Comparison of ENCODE assay signal across 13 cellular contexts in the genomic region with DNA sequence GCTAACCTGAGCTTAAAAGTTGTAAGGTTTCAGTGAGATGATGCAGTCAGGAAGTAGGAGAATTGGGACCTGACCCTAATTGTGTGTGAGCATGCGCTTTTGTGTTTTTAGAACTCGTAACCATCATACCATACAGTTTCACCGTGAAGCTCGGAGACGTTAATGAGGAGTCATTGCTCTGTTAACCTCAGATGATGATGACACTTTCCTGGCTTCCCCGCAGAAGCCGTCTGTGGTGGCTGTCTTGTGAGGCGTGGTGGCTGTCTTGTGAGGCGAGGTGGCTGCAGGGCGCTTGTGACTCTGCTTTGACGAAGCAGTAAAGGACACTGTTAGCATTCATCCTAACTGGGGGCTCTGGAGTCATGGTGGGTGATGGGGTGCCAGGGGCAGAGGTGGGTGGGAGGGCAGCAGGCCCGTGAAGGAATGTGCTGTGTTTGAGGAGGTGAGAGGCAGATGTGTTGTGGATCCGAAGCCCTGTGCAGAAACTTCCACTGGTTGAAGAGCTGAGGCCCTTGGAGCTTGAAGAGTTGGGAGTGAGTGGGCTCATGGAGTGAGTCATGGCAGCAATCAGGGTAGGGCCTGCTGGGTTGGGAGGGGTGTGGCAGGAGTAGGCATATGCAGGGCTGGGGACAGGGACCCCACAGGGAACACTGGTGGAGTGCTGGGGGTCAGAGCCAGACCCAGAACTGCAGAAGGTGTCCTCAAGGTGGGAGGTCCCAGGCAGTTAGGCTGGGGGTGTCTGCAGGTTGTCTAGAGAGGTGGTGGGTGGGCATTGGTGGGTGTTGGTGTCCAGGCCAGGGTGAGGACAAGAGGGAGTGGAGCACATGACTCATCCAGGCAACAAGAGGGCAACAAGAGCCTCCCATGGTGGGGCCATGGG. TPM values are rescaled to one million over a fixed set of nuclear protein-coding genes. Genes with fewer than 3 reads are reported as not detected.
DNase-seq lines count a peak whose midpoint lies in the region; ATAC-seq, FAIRE-seq and TF ChIP-seq lines count a peak whose summit lies in the region.
"Had no signal": no experiment of that assay in that cellular context is flagged by ENCODE, and none has a peak within 500 bp of the region (broad histone marks: within the 10 kb centered on the region; RNA-seq: fewer than 3 reads in every experiment).

No MANE protein-coding gene starts in this region.

- H3K79me2 ChIP-seq in H9 (ENCODE audit: insufficient read depth, low read length) = no peaks in the 10 kb centered on the region

- H3K27me3 Mint-ChIP-seq in H9 (ENCODE audit: low read depth) = no peaks in the 10 kb centered on the region
- no peaks in the 10 kb centered on the region for H3K27me3 Mint-ChIP-seq in T-helper 17 cell
- peaks cover 0 to 15% (median 0%) of the 10 kb centered on the region in 3 donors for H3K27me3 Mint-ChIP-seq in immature natural killer cell (ENCODE audit: low read depth in 3 of 3)
- no peaks in the 10 kb centered on the region for H3K27me3 Mint-ChIP-seq in naive thymus-derived CD8-positive, alpha-beta T cell
- H3K27me3 Mint-ChIP-seq: activated naive CD8-positive, alpha-beta T cell treated with anti-CD3 and anti-CD28 coated beads, Interleukin-2, amount 10 ng/mL, durations not matched to agents 7 days and 5 days had no signal

- H2BK120ac ChIP-seq in H9 (ENCODE audit: low read depth, low read length, poor library complexity, severe bottlenecking) = no peak overlapping the region

- H3K9me3 Mint-ChIP-seq in H9 = no peaks in the 10 kb centered on the region
- H3K9me3 Mint-ChIP-seq in immature natural killer cell = no peaks in the 10 kb centered on the region
- H3K9me3 Mint-ChIP-seq in naive thymus-derived CD8-positive, alpha-beta T cell = no peaks in the 10 kb centered on the region
- H3K9me3 Mint-ChIP-seq: activated naive CD8-positive, alpha-beta T cell treated with anti-CD3 and anti-CD28 coated beads, Interleukin-2, amount 10 ng/mL, durations not matched to agents 7 days and 5 days had no signal

- DNase-seq in A549 (ENCODE audit: low read depth in 1 of 2, low spot score in 1 of 2) (no peak), H9 (no peak), T-helper 17 cell (no peak), immature natural killer cell (peak; percentile 59 to 76 (median 65)), NCI-H82 (lab: John Stamatoyannopoulos, UW) (no peak), glomerular visceral epithelial cell (ENCODE audit: extremely low spot score) (no peak)
- DNase-seq in naive thymus-derived CD8-positive, alpha-beta T cell = no peak
- DNase-seq: activated naive CD8-positive, alpha-beta T cell treated with anti-CD3 and anti-CD28 coated beads, Interleukin-2, amount 10 ng/mL, durations not matched to agents 7 days and 5 days; dermis blood vessel endothelial cell; gastrocnemius medialis; NCI-H524; SK-N-SH had no signal

- H3K4me3 Mint-ChIP-seq in H9 (no peak overlapping the region), T-helper 17 cell (no peak overlapping the region), immature natural killer cell (peak overlapping the region in 3 of 5 donors; percentile 13 to 77 (median 56))
- no peak overlapping the region for H3K4me3 Mint-ChIP-seq in naive thymus-derived CD8-positive, alpha-beta T cell
- H3K4me3 Mint-ChIP-seq: activated naive CD8-positive, alpha-beta T cell treated with anti-CD3 and anti-CD28 coated beads, Interleukin-2, amount 10 ng/mL, durations not matched to agents 7 days and 5 days had no signal

- H3K36me3 Mint-ChIP-seq in H9 (ENCODE audit: insufficient read depth in 1 of 3, low read depth in 3 of 3) = peaks cover 21 to 52% (median 46%) of the 10 kb centered on the region in 3 experiments
- H3K36me3 Mint-ChIP-seq in T-helper 17 cell (ENCODE audit: low read depth) = peaks cover 5% of the 10 kb centered on the region
- peaks cover 3 to 6% (median 5%) of the 10 kb centered on the region in 3 donors for H3K36me3 Mint-ChIP-seq in immature natural killer cell
- peaks cover 0 to 35% (median 8%) of the 10 kb centered on the region in 3 donors for H3K36me3 Mint-ChIP-seq in naive thymus-derived CD8-positive, alpha-beta T cell

- no peaks in the 10 kb centered on the region for H3K23me2 ChIP-seq in H9 (ENCODE audit: insufficient read length, low read depth, low read length, poor library complexity, severe bottlenecking)

- H3K4me1 Mint-ChIP-seq in H9 (peaks cover 0 to 3% of the 10 kb centered on the region in 2 experiments; a peak in 1 of 4 replicates), T-helper 17 cell (peaks cover 8% of the 10 kb centered on the region), immature natural killer cell (peaks cover 11 to 15% of the 10 kb centered on the region in 2 donors)
- H3K4me1 Mint-ChIP-seq in naive thymus-derived CD8-positive, alpha-beta T cell = peaks cover 0 to 5% (median 1%) of the 10 kb centered on the region in 4 donors

- peak; percentile 13 to 18; a peak in 3 of 6 replicates for ATAC-seq in A549
- ATAC-seq in T-helper 17 cell = peak; percentile 41
- no peak for ATAC-seq in naive thymus-derived CD8-positive, alpha-beta T cell
- ATAC-seq in GM21528 (IDR thresholded peaks at IDR 0.05; ENCODE audit: low FRiP score, unreplicated experiment) = no peak
- ATAC-seq: gastrocnemius medialis had no signal

- FAIRE-seq in A549 (lab: Jason Lieb, UNC) = no peak

- H4K20me1 ChIP-seq in H9 (ENCODE audit: control insufficient read depth, insufficient read depth, insufficient read length) = no peaks in the 10 kb centered on the region

- H3K27ac Mint-ChIP-seq in H9 = peak overlapping the region; percentile 9 to 90 (median 75); a peak in 5 of 7 replicates
- H3K27ac Mint-ChIP-seq in T-helper 17 cell = peak overlapping the region; percentile 77
- peak overlapping the region; percentile 71 to 92 (median 90) for H3K27ac Mint-ChIP-seq in immature natural killer cell
- H3K27ac Mint-ChIP-seq in naive thymus-derived CD8-positive, alpha-beta T cell = peak overlapping the region in 1 of 10 donors; percentile 85
- H3K27ac Mint-ChIP-seq: activated naive CD8-positive, alpha-beta T cell treated with anti-CD3 and anti-CD28 coated beads, Interleukin-2, amount 10 ng/mL, durations not matched to agents 7 days and 5 days had no signal

- no peaks in the 10 kb centered on the region for H3K27me3 ChIP-seq in H9 (ENCODE audit: insufficient read depth, low read length)
- H3K27me3 ChIP-seq: gastrocnemius medialis had no signal

- no peak overlapping the region for H3K9ac ChIP-seq in H9 (ENCODE audit: extremely low read depth, insufficient read length, low read length)
- H3K9ac ChIP-seq: SK-N-SH had no signal

- CTCF ChIA-PET in A549 (lab: Yijun Ruan, JAX) = interaction anchor here (0.5 to 1.3 kb wide), 3 partner anchors 18 to 75 kb away, joined by 3 to 6 read pairs (median 3); no protein-coding TSS in a partner anchor

- H2BK15ac ChIP-seq in H9 (ENCODE audit: low read depth, low read length) = no peak overlapping the region

- no peak overlapping the region for H3K4me2 ChIP-seq in A549
- H3K4me2 ChIP-seq in H9 (ENCODE audit: insufficient read depth, insufficient read length, low read length) = no peak overlapping the region
- H3K4me2 ChIP-seq: SK-N-SH had no signal

- no peak for TF ChIP-seq CTCF in A549 (IDR thresholded peaks at IDR 0.05)
- no peak for TF ChIP-seq CTCF in H9 (conservative IDR thresholded peaks at IDR 0.05)

- H3K14ac ChIP-seq in H9 (ENCODE audit: insufficient read depth, low read length) = no peak overlapping the region

- no peak for TF ChIP-seq POLR2A in A549 (IDR thresholded peaks at IDR 0.05; ENCODE audit: low read length)

- no peak overlapping the region for H2BK5ac ChIP-seq in H9 (ENCODE audit: insufficient read length, low read length)

- H3K79me1 ChIP-seq in H9 (ENCODE audit: insufficient read depth, low read depth, low read length, poor library complexity, severe bottlenecking) = no peaks in the 10 kb centered on the region

- H2AFZ ChIP-seq in H9 (ENCODE audit: low read length) = no peak overlapping the region

- no peak overlapping the region for H3K27ac ChIP-seq in A549
- H3K27ac ChIP-seq in H9 (ENCODE audit: insufficient read length, low read depth, low read length) = no peak overlapping the region
- H3K27ac ChIP-seq: gastrocnemius medialis had no signal

- H3K18ac ChIP-seq in H9 (ENCODE audit: insufficient read length, low read depth, low read length) = no peak overlapping the region

- H2AK5ac ChIP-seq in H9 (ENCODE audit: insufficient read length, low read length) = no peak overlapping the region

- 86% methylated on average over 8 of the region's 13 CpGs for WGBS in A549 (ENCODE audit: missing lambda C conversion rate)
- WGBS in H9 (ENCODE audit: extremely low coverage, insufficient read length, low lambda C conversion rate) = no CpG with 5 or more reads among the region's 13 CpGs

- no peak overlapping the region for H2BK20ac ChIP-seq in H9 (ENCODE audit: low read depth, low read length, poor library complexity, severe bottlenecking)

- POLR2A ChIA-PET in A549 (lab: Yijun Ruan, JAX) = no interaction called here
- POLR2A ChIA-PET in naive thymus-derived CD8-positive, alpha-beta T cell (lab: Charles Lee) = no interaction called here

- H3K4me3 ChIP-seq in A549 = no peak overlapping the region
- H3K4me3 ChIP-seq: gastrocnemius medialis had no signal

- no peak for TF ChIP-seq RAD21 in A549 (conservative IDR thresholded peaks at IDR 0.05 in 1 of 2, IDR thresholded peaks at IDR 0.05 in 1 of 2)

- no peak overlapping the region for H4K8ac ChIP-seq in H9 (replicated peaks; ENCODE audit: insufficient read length, low read depth, low read length)

- H3K9me3 ChIP-seq in A549 (no peaks in the 10 kb centered on the region), H9 (ENCODE audit: control insufficient read depth, low read depth, low read length) (no peaks in the 10 kb centered on the region), T-helper 17 cell (ENCODE audit: control insufficient read depth, low read length, poor library complexity, severe bottlenecking) (no peaks in the 10 kb centered on the region)
- H3K9me3 ChIP-seq: gastrocnemius medialis, SK-N-SH had no signal

- H3K4me1 ChIP-seq in A549 (0 out of 3 replicates have a peak, but pooled peaks cover 9% of the 10 kb centered on the region), H9 (ENCODE audit: insufficient read depth, low read length) (no peaks in the 10 kb centered on the region)
- H3K4me1 ChIP-seq: gastrocnemius medialis had no signal

- H2BK12ac ChIP-seq in H9 (ENCODE audit: insufficient read length, low read depth, low read length) = no peak overlapping the region

- H3T11ph ChIP-seq in H9 (ENCODE audit: low read length) = no peak overlapping the region

- no peak overlapping the region for H4K91ac ChIP-seq in H9 (ENCODE audit: insufficient read length, low read depth, low read length)

- no peak for TF ChIP-seq EP300 in A549 (IDR thresholded peaks at IDR 0.05)

- no peak overlapping the region for H3K4ac ChIP-seq in H9 (ENCODE audit: low read depth, low read length)

- no peak overlapping the region for H4K5ac ChIP-seq in H9 (ENCODE audit: insufficient read length, low read depth, low read length)

- no peak overlapping the region for H3K23ac ChIP-seq in H9 (ENCODE audit: insufficient read length, low read depth, low read length)

- H3K56ac ChIP-seq in H9 (ENCODE audit: insufficient read length, low read depth, low read length) = no peak overlapping the region

RNA-seq across cellular contexts. Expression of gene NSD2, which starts 57.4 kb away (rescaled TPM):
- polyA plus RNA-seq in A549 (2011; rRNA removed) (49.3 and 52.6 TPM in 2 replicates), A549 (2017; fragmentation: RNase III; extraction: RNeasy Plus Mini Kit Qiagen cat#74134 plus additional on column Dnase treatment) (43.8 to 47.7 TPM (median 44.5 TPM) in 3 replicates), immature natural killer cell (1 to 10 TPM; 1.8 to 7.2 (median 4.4) TPM)
- 33.5 and 40.4 TPM in 2 replicates for polyA plus RNA-seq in A549 (2012; cell fraction: cytosol; rRNA removed)
- 80.4 and 85.8 TPM in 2 replicates for polyA plus RNA-seq in A549 (2012; cell fraction: nucleus; rRNA removed)
- 74.4 and 88.7 TPM in 2 replicates for polyA minus RNA-seq in A549 (2011; rRNA and poly(A)+ RNA removed)
- total RNA-seq in H9 (2021) (123 and 136 TPM in 2 replicates), T-helper 17 cell (10 to 100 TPM; 55.0 to 62.2 TPM)
- total RNA-seq in naive thymus-derived CD8-positive, alpha-beta T cell = 10 to 100 TPM; 33.3 to 37.4 TPM
- polyA plus RNA-seq in naive thymus-derived CD8-positive, alpha-beta T cell = 1 to 10 TPM; 3.8 to 5.4 (median 3.9) TPM

Comparison
In these comparisons a context has a peak if more than half of its experiments do, and no peak if none do; other contexts are left out.
1. ATAC-seq: peak in A549 (2 of 2) and T-helper 17 cell (single experiment); none in naive thymus-derived CD8-positive, alpha-beta T cell (0 of 2) and GM21528 (single experiment).
2. DNase-seq: peak in immature natural killer cell (3 of 3); none in A549 (0 of 2), H9 (single experiment), T-helper 17 cell (0 of 3), naive thymus-derived CD8-positive, alpha-beta T cell (0 of 10), NCI-H82 (single experiment) and glomerular visceral epithelial cell (single experiment).
3. H3K4me3 Mint-ChIP-seq: peak in immature natural killer cell (3 of 5); none in H9 (0 of 2), T-helper 17 cell (single experiment) and naive thymus-derived CD8-positive, alpha-beta T cell (0 of 10).